Comparison of ENCODE assay signal across 8 cellular contexts in genomic region chr4:153249199-153250154, GRCh38. TPM values are rescaled to one million over a fixed set of nuclear protein-coding genes. Genes with fewer than 3 reads are reported as not detected.
A peak's percentile ranks its signal among the peaks of the same experiment; 100 is the strongest.
DNase-seq lines count a peak whose midpoint lies in the region; ATAC-seq, FAIRE-seq and TF ChIP-seq lines count a peak whose summit lies in the region.

No MANE protein-coding gene starts in this region.

- CTCF ChIA-PET in A673 (lab: Charles Lee): interaction anchor here (1.0 kb wide), 1 partner anchor 107 kb away, joined by 4 read pairs; no protein-coding TSS in a partner anchor

- H3K4me3 ChIP-seq in A673 (ENCODE audit: low read depth, low read length, poor library complexity, severe bottlenecking) (peak overlapping the region; percentile 55), kidney (ENCODE audit: low read length in 2 of 2) (peak overlapping the region; percentile 72)

- intact Hi-C loops in A673 (cut with micrococcal nuclease; ENCODE audit: unreplicated experiment): no loop called here
- intact Hi-C loops in kidney (cut with DNase I): no loop called here

- ATAC-seq in GM18868 (IDR thresholded peaks at IDR 0.05; ENCODE audit: unreplicated experiment) (peak; percentile 98), HG03095 (IDR thresholded peaks at IDR 0.05; ENCODE audit: unreplicated experiment) (peak; percentile 97)

- H3K9me3 ChIP-seq in A673 (ENCODE audit: low read depth, low read length, poor library complexity, severe bottlenecking) (no peaks in the 10 kb centered on the region), kidney (ENCODE audit: control insufficient read depth in 1 of 2, low read length in 2 of 2) (no peaks in the 10 kb centered on the region)

- H3K27ac ChIP-seq in A673 (ENCODE audit: low read depth, low read length, poor library complexity, severe bottlenecking) (peak overlapping the region; percentile 80), kidney (ENCODE audit: low read depth in 2 of 2, low read length in 2 of 2) (peak overlapping the region; percentile 63 to 68)

- FAIRE-seq in kidney (lab: Jason Lieb, UNC): no peak

- H3K4me1 ChIP-seq in A673 (ENCODE audit: insufficient read depth, low read length, poor library complexity, severe bottlenecking): peaks cover 33% of the 10 kb centered on the region
- peaks cover 12 to 14% of the 10 kb centered on the region in 2 donors for H3K4me1 ChIP-seq in kidney (ENCODE audit: control insufficient read depth in 1 of 2, insufficient read depth in 1 of 2, low read depth in 1 of 2, low read length in 2 of 2)

- TF ChIP-seq CTCF in A673 (conservative IDR thresholded peaks at IDR 0.05; ENCODE audit: low read depth, low read length) (no peak), kidney (IDR thresholded peaks at IDR 0.05; ENCODE audit: borderline replicate concordance, extremely low read depth, insufficient read depth) (no peak)

- H3K36me3 ChIP-seq in A673 (ENCODE audit: insufficient read depth, low read length, poor library complexity, severe bottlenecking) (no peaks in the 10 kb centered on the region), kidney (ENCODE audit: control insufficient read depth in 1 of 2, insufficient read depth in 2 of 2, low read length in 2 of 2) (no peaks in the 10 kb centered on the region)

- H3K27me3 ChIP-seq in A673 (replicated peaks; ENCODE audit: insufficient read depth, low read depth, low read length, poor library complexity): no peaks in the 10 kb centered on the region

- peak; percentile 94 for DNase-seq in A673 (ENCODE audit: low spot score)
- DNase-seq in NCI-H2227 (lab: John Stamatoyannopoulos, UW; ENCODE audit: unreplicated experiment): peak; percentile 92
- DNase-seq in activated CD4-positive, alpha-beta T cell treated with anti-CD3 and anti-CD28 coated beads for 1 hour: peak; percentile 80
- DNase-seq in cerebellum (ENCODE audit: low spot score): peak; percentile 90
- DNase-seq in kidney: peak; percentile 94
- peak; percentile 61 to 69 for DNase-seq in stimulated activated CD4-positive, alpha-beta T cell treated with anti-CD3 and anti-CD28 coated beads, Interleukin-1b, Interleukin-23, amount 100 ng/mL, for 1 hour (ENCODE audit: low read depth in 2 of 2)

- H3K9ac ChIP-seq in kidney (ENCODE audit: low read length in 2 of 2): peak overlapping the region in 1 of 2 donors; percentile 29

- POLR2A ChIA-PET in A673 (lab: Charles Lee; ENCODE audit: low non-redundant PET): interaction anchor here (0.7 to 1.0 kb wide), 2 partner anchors 10 to 40 kb away, joined by 3 to 4 read pairs; no protein-coding TSS in a partner anchor

- TSS peak; percentile 31 for BruUV-seq in A673 (replicated peaks; lab: Mats Ljungman, UMichigan)

RNA-seq across cellular contexts. Expression of gene TRIM2, which starts 45.2 kb away (rescaled TPM):
- total RNA-seq in A673 (2021) (93.2 and 107 TPM in 2 replicates), cerebellum (440 TPM), kidney (122 TPM)
- 23.3 TPM for polyA plus RNA-seq in kidney (ENCODE audit: insufficient read depth, low read depth, low replicate concordance)

Comparison
In these comparisons a context has a peak if more than half of its experiments do, and no peak if none do; other contexts are left out.
1. Peak in every context shown above with its lines: DNase-seq, ATAC-seq, H3K4me3 ChIP-seq and H3K27ac ChIP-seq.